14 cellular contexts compared by ENCODE assay signal in the genomic region with DNA sequence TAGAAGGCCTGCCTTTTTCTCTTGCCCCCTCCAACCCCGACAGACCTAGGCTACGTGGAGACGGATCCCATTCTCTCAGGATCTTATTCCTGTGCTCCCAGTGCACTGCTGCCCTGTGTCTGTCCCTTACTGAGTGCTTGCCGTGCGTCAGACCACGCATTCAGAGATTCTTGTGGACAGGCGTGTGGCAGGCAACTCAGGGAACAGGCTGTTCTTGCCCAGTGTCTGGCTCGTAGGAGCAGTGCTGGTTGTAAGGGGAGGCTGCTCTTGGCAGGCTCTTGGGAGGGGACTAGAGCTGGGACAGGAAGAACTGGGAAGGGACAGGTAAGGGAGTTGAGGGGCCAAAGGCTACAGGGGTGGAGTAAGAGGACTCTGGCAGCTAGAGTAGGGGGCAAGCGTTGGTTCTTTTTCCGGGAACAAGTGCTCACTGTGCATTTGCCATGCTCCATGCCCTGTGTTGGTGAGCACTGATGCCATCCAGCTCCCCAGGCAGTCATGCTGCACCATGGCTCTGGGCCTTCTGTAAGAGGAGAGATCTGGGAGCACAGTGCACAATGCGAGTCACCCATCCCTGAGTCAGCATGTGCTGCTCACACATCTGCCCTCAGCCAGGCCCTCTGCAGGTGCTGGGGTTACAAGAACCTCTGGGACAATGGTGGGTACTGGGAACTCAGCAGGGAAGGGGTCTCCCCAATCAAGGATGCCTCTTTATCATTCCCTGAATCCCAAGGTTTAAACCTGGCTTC.
A peak's percentile ranks its signal among the peaks of the same experiment; 100 is the strongest.
DNase-seq lines count a peak whose midpoint lies in the region; ATAC-seq and TF ChIP-seq lines count a peak whose summit lies in the region.
"Had no signal": no experiment of that assay in that cellular context is flagged by ENCODE, and none has a peak within 500 bp of the region (broad histone marks: within the 10 kb centered on the region; RNA-seq: fewer than 3 reads in every experiment).

No MANE protein-coding gene starts in this region.

- H3K27ac Mint-ChIP-seq in MCF 10A (ENCODE audit: low read depth, unreplicated experiment): no peak overlapping the region
- no peak overlapping the region for H3K27ac Mint-ChIP-seq in Calu3 (ENCODE audit: unreplicated experiment)

- BruUV-seq in MCF 10A (replicated peaks; lab: Mats Ljungman, UMichigan): no TSS peak
- no TSS peak for BruUV-seq in Calu3 (replicated peaks; lab: Mats Ljungman, UMichigan)

- POLR2A ChIA-PET in MCF 10A (lab: Yijun Ruan, JAX): no interaction called here

- CTCF ChIA-PET in MCF 10A (lab: Yijun Ruan, JAX): interaction anchor here (1.7 kb wide), 1 partner anchor 78 kb away, joined by 9 read pairs; no protein-coding TSS in a partner anchor
- CTCF ChIA-PET in Calu3 (lab: Charles Lee): no interaction called here

- H3K4me3 ChIP-seq in breast epithelium (no peak overlapping the region), RWPE2 (ENCODE audit: severe bottlenecking) (no peak overlapping the region), testis (no peak overlapping the region), H7 (ENCODE audit: insufficient read depth, low read depth, low read length) (no peak overlapping the region)
- H3K4me3 ChIP-seq: vagina had no signal

- no peaks in the 10 kb centered on the region for H3K9me3 Mint-ChIP-seq in MCF 10A (ENCODE audit: unreplicated experiment)
- H3K9me3 Mint-ChIP-seq in Calu3 (ENCODE audit: low read depth, unreplicated experiment): no peaks in the 10 kb centered on the region
- H3K9me3 Mint-ChIP-seq: immature natural killer cell had no signal

- peaks cover 4% of the 10 kb centered on the region for H3K4me1 Mint-ChIP-seq in MCF 10A (ENCODE audit: insufficient read depth, unreplicated experiment)
- H3K4me1 Mint-ChIP-seq in Calu3 (ENCODE audit: low read depth, unreplicated experiment): no peaks in the 10 kb centered on the region

- TF ChIP-seq POLR2A in breast epithelium (IDR thresholded peaks at IDR 0.05): no peak
- TF ChIP-seq POLR2A in testis (IDR thresholded peaks at IDR 0.05): no peak

- 63 to 86% methylated on average over 11 of the region's 11 CpGs for WGBS in testis, 2 donors

- intact Hi-C loops in MCF 10A (cut with micrococcal nuclease) (no loop called here), breast epithelium (cut with DNase I; ENCODE audit: low total_unique reads) (no loop called here), testis (cut with DNase I; ENCODE audit: low total_unique reads) (no loop called here), Calu3 (cut with micrococcal nuclease; ENCODE audit: unreplicated experiment) (no loop called here)

- no peak for TF ChIP-seq CTCF in MCF 10A (IDR thresholded peaks at IDR 0.05; ENCODE audit: unreplicated experiment)
- no peak for TF ChIP-seq CTCF in breast epithelium (IDR thresholded peaks at IDR 0.05)
- no peak for TF ChIP-seq CTCF in RWPE2 (IDR thresholded peaks at IDR 0.05; ENCODE audit: poor library complexity, severe bottlenecking)
- TF ChIP-seq CTCF in testis (IDR thresholded peaks at IDR 0.05): no peak
- TF ChIP-seq CTCF in Calu3 (IDR thresholded peaks at IDR 0.05; ENCODE audit: unreplicated experiment): no peak

- H3K27ac ChIP-seq in breast epithelium (no peak overlapping the region), RWPE2 (ENCODE audit: poor library complexity, severe bottlenecking) (no peak overlapping the region), testis (no peak overlapping the region)
- H3K27ac ChIP-seq: HL-60, vagina, VCaP had no signal

- H3K36me3 Mint-ChIP-seq in MCF 10A (ENCODE audit: insufficient read depth, unreplicated experiment): peaks cover 17% of the 10 kb centered on the region
- no peaks in the 10 kb centered on the region for H3K36me3 Mint-ChIP-seq in Calu3 (ENCODE audit: insufficient read depth, unreplicated experiment)

- H3K4me1 ChIP-seq in breast epithelium (no peaks in the 10 kb centered on the region), RWPE2 (ENCODE audit: insufficient read depth, poor library complexity, severe bottlenecking) (no peaks in the 10 kb centered on the region), testis (no peaks in the 10 kb centered on the region)
- H3K4me1 ChIP-seq: vagina had no signal

- ATAC-seq in RWPE2 (ENCODE audit: low read depth): peak; percentile 67; the same call in 2 of the 3 replicates
- ATAC-seq in GM18873 (IDR thresholded peaks at IDR 0.05; ENCODE audit: low FRiP score, unreplicated experiment): no peak

- H3K27me3 ChIP-seq in breast epithelium: no peaks in the 10 kb centered on the region
- no peaks in the 10 kb centered on the region for H3K27me3 ChIP-seq in RWPE2 (ENCODE audit: insufficient read depth, poor library complexity, severe bottlenecking)
- H3K27me3 ChIP-seq in testis: no peaks in the 10 kb centered on the region
- H3K27me3 ChIP-seq in H7 (ENCODE audit: control insufficient read depth, insufficient read depth, low read length): no peaks in the 10 kb centered on the region
- H3K27me3 ChIP-seq: vagina had no signal

- peak; percentile 16 for DNase-seq in MCF 10A (ENCODE audit: unreplicated experiment)
- DNase-seq in breast epithelium (ENCODE audit: low spot score in 2 of 2): no peak
- no peak for DNase-seq in RWPE2 (ENCODE audit: low spot score)
- peak; percentile 36 for DNase-seq in glomerular visceral epithelial cell (ENCODE audit: extremely low spot score)
- peak; percentile 46 for DNase-seq in testis
- no peak for DNase-seq in Calu3
- DNase-seq in H7: no peak
- DNase-seq: immature natural killer cell, NCI-H446, SIG-M5 had no signal

- H3K36me3 ChIP-seq in breast epithelium (no peaks in the 10 kb centered on the region), RWPE2 (ENCODE audit: low read depth) (no peaks in the 10 kb centered on the region), testis (ENCODE audit: low read depth, missing control alignments) (no peaks in the 10 kb centered on the region), H7 (replicated peaks; ENCODE audit: control insufficient read depth, insufficient read depth, low read length) (no peaks in the 10 kb centered on the region)
- H3K36me3 ChIP-seq: vagina had no signal

- no peaks in the 10 kb centered on the region for H3K9me3 ChIP-seq in breast epithelium
- H3K9me3 ChIP-seq in RWPE2 (ENCODE audit: severe bottlenecking): no peaks in the 10 kb centered on the region
- H3K9me3 ChIP-seq in testis: no peaks in the 10 kb centered on the region
- H3K9me3 ChIP-seq: vagina had no signal

- no peak overlapping the region for H3K4me3 Mint-ChIP-seq in MCF 10A (ENCODE audit: unreplicated experiment)
- H3K4me3 Mint-ChIP-seq in Calu3 (ENCODE audit: low read depth, unreplicated experiment): no peak overlapping the region
- H3K4me3 Mint-ChIP-seq: immature natural killer cell had no signal

- no peaks in the 10 kb centered on the region for H3K27me3 Mint-ChIP-seq in MCF 10A (ENCODE audit: insufficient read depth, unreplicated experiment)
- H3K27me3 Mint-ChIP-seq in Calu3 (ENCODE audit: unreplicated experiment): no peaks in the 10 kb centered on the region

Comparison
In these comparisons a context has a peak if more than half of its experiments do, and no peak if none do; other contexts are left out.
1. DNase-seq: peak in MCF 10A (single experiment), glomerular visceral epithelial cell (single experiment) and testis (single experiment); none in breast epithelium (0 of 2), RWPE2 (single experiment), Calu3 (single experiment) and H7 (single experiment).